19 cellular contexts compared by ENCODE assay signal in the genomic region with DNA sequence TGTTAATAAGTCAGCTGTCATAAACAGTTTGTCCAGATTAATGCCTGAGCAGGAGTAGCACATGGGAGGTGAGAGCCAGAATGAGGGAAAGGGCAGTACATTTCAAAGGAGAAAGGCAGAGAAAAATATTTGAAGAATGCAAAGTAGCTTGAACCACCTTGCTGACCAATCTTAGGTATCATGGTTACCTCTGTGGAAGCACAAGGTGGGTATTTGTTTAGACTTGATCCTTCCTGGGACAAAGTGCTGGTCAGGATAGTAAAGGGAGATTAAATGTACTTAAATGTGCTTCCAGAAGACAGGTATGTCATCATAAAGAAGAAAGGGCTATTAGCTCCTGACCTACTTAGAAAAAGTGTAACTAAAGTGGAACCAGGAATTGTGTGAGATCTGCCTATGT.
"Had no signal": no experiment of that assay in that cellular context is flagged by ENCODE, and none has a peak within 500 bp of the region (broad histone marks: within the 10 kb centered on the region; RNA-seq: fewer than 3 reads in every experiment).

No MANE protein-coding gene starts in this region.

- H3K4me1 ChIP-seq: gastrocnemius medialis, heart right ventricle, parathyroid adenoma, right atrium auricular region, sigmoid colon had no signal

- H3K4me1 Mint-ChIP-seq: central memory CD8-positive, alpha-beta T cell; immature natural killer cell; naive B cell; nephron progenitor cell had no signal

- ATAC-seq: esophagus mucosa, gastrocnemius medialis, heart right ventricle had no signal

- H3K27me3 ChIP-seq: dorsolateral prefrontal cortex, gastrocnemius medialis, heart right ventricle, right atrium auricular region, sigmoid colon had no signal

- H3K4me3 Mint-ChIP-seq: central memory CD8-positive, alpha-beta T cell; immature natural killer cell; naive B cell; nephron progenitor cell had no signal

- H3K36me3 Mint-ChIP-seq: naive B cell had no signal

- H3K36me3 ChIP-seq: gastrocnemius medialis, heart right ventricle, right atrium auricular region, sigmoid colon had no signal

- H3K79me2 ChIP-seq: parathyroid adenoma had no signal

- H3K27ac Mint-ChIP-seq: immature natural killer cell, naive B cell, nephron progenitor cell had no signal

- H3K27ac ChIP-seq: dorsolateral prefrontal cortex, gastrocnemius medialis, heart right ventricle, parathyroid adenoma, right atrium auricular region, sigmoid colon, skin epidermis had no signal

- H3K27me3 Mint-ChIP-seq: central memory CD8-positive, alpha-beta T cell; naive B cell had no signal

- H3K9me3 ChIP-seq: gastrocnemius medialis, right atrium auricular region had no signal

- DNase-seq: cortex of kidney; dorsolateral prefrontal cortex; effector CD8-positive, alpha-beta T cell; gastrocnemius medialis; heart right ventricle; immature natural killer cell; kidney; naive B cell; nephron progenitor cell; sigmoid colon; stimulated activated CD4-positive, alpha-beta T cell treated with anti-CD3 and anti-CD28 coated beads, Interleukin-2, amount 100 ng/mL, for 24 hours; stimulated activated CD4-positive, alpha-beta T cell treated with anti-CD3 and anti-CD28 coated beads, Interleukin-4, amount 100 ng/mL, for 4 hours; stimulated activated naive CD4-positive, alpha-beta T cell treated with Interleukin-2 at 50 U/mL for 16 hours; trophoblast cell had no signal

- H2AFZ ChIP-seq: parathyroid adenoma had no signal

- H3K4me3 ChIP-seq: dorsolateral prefrontal cortex, gastrocnemius medialis, heart right ventricle, right atrium auricular region, sigmoid colon, skin epidermis had no signal
